In the genomic region with DNA sequence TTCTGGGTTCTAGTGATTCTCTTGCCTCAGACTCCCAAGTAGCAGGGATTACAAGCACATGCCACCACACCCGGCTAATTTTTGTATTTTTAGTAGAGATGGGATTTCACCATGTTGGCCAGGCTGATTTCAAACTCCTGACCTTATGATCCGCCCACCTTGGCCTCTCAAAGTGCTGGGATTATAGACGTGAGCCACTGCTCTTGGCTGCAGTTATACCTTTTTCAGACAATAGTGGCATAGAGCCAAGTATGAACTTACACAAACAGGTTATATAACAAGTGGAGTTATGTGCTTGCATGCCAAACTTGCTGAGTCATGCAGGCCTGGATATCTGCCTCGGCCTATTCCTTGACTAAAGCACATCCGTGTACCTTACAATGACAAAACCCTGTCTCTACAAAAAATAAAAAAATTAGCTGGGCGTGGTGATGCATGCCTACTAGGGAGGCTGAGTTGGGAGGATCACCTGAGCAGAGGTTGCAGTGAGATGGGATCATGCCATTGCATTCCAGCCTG, we compare ENCODE assay signal across 1 cellular context.
TF ChIP-seq lines count a peak whose summit lies in the region.
"Not testable (repeated sequence)": the region's sequence is repeated elsewhere in the genome, so short reads cannot be mapped to it uniquely, and the experiment has no call there.

No MANE protein-coding gene starts in this region.

TF ChIP-seq in K562, 482 proteins besides CTCF, POLR2A, EP300 and RAD21 (continues in another document):
- peak in 1 of 2 experiments; percentile 18; a peak in 1 of 4 replicates for TF ChIP-seq RCOR1 (IDR thresholded peaks at IDR 0.05; ENCODE audit: borderline replicate concordance in 1 of 2, low read depth in 2 of 2, low read length in 2 of 2)
- peak; percentile 45; the same call in 1 of the 2 replicates for TF ChIP-seq SMARCC2 (IDR thresholded peaks at IDR 0.05; ENCODE audit: low read depth)
- TF ChIP-seq TRIM28 (IDR thresholded peaks at IDR 0.05): peak; percentile 62; the same call in 1 of the 2 replicates
- TF ChIP-seq MAFF (IDR thresholded peaks at IDR 0.05; ENCODE audit: low read length): peak; percentile 97
- TF ChIP-seq SMAD4 (CRISPR knock-in tag; conservative IDR thresholded peaks at IDR 0.05): 0 out of 2 replicates have a peak, but pooled peaks have one; percentile 39
- TF ChIP-seq ZEB2 (IDR thresholded peaks at IDR 0.05): peak; percentile 69; the same call in 1 of the 2 replicates
- peak in 1 of 2 experiments; percentile 73; a peak in 1 of 3 replicates for TF ChIP-seq CBX3 (IDR thresholded peaks at IDR 0.05; ENCODE audit: borderline replicate concordance in 1 of 2, low read length in 2 of 2)
- peak; percentile 63; the same call in 1 of the 2 replicates for TF ChIP-seq SMARCE1 (IDR thresholded peaks at IDR 0.05)
- not testable (repeated sequence) for TF ChIP-seq NR2C2 (CRISPR knock-in tag; IDR thresholded peaks at IDR 0.05)
- 0 out of 2 replicates have a peak, but pooled peaks have one; percentile 21 for TF ChIP-seq NR2C2 (tag; IDR thresholded peaks at IDR 0.05)
- TF ChIP-seq ARID1B (IDR thresholded peaks at IDR 0.05): peak; percentile 80
- TF ChIP-seq SMAD1 (IDR thresholded peaks at IDR 0.05; ENCODE audit: low read depth, low read length, partially characterized antibody): peak; percentile 62
- 0 out of 2 replicates have a peak, but pooled peaks have one; percentile 15 for TF ChIP-seq MECOM (CRISPR knock-in tag; IDR thresholded peaks at IDR 0.05)
- peak in 1 of 2 experiments; percentile 27; a peak in 1 of 4 replicates for TF ChIP-seq TEAD1 (CRISPR knock-in tag; IDR thresholded peaks at IDR 0.05)
- TF ChIP-seq ADNP (tag; IDR thresholded peaks at IDR 0.05): 0 out of 2 replicates have a peak, but pooled peaks have one; percentile 60
- peak; percentile 97 for TF ChIP-seq NFE2L1 (tag; IDR thresholded peaks at IDR 0.05; ENCODE audit: borderline replicate concordance, low read depth)
- peak; percentile 98 for TF ChIP-seq C11orf30 (IDR thresholded peaks at IDR 0.05; ENCODE audit: low read depth)
- TF ChIP-seq, protein P1, sequence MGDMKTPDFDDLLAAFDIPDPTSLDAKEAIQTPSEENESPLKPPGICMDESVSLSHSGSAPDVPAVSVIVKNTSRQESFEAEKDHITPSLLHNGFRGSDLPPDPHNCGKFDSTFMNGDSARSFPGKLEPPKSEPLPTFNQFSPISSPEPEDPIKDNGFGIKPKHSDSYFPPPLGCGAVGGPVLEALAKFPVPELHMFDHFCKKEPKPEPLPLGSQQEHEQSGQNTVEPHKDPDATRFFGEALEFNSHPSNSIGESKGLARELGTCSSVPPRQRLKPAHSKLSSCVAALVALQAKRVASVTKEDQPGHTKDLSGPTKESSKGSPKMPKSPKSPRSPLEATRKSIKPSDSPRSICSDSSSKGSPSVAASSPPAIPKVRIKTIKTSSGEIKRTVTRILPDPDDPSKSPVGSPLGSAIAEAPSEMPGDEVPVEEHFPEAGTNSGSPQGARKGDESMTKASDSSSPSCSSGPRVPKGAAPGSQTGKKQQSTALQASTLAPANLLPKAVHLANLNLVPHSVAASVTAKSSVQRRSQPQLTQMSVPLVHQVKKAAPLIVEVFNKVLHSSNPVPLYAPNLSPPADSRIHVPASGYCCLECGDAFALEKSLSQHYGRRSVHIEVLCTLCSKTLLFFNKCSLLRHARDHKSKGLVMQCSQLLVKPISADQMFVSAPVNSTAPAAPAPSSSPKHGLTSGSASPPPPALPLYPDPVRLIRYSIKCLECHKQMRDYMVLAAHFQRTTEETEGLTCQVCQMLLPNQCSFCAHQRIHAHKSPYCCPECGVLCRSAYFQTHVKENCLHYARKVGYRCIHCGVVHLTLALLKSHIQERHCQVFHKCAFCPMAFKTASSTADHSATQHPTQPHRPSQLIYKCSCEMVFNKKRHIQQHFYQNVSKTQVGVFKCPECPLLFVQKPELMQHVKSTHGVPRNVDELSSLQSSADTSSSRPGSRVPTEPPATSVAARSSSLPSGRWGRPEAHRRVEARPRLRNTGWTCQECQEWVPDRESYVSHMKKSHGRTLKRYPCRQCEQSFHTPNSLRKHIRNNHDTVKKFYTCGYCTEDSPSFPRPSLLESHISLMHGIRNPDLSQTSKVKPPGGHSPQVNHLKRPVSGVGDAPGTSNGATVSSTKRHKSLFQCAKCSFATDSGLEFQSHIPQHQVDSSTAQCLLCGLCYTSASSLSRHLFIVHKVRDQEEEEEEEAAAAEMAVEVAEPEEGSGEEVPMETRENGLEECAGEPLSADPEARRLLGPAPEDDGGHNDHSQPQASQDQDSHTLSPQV (IDR thresholded peaks at IDR 0.05): peak; percentile 65
- TF ChIP-seq NBN (IDR thresholded peaks at IDR 0.05; ENCODE audit: low read depth): peak; percentile 70; the same call in 1 of the 2 replicates
- peak; percentile 78 for TF ChIP-seq SMARCA4 (IDR thresholded peaks at IDR 0.05)
- peak; percentile 49 for TF ChIP-seq CBFA2T3 (IDR thresholded peaks at IDR 0.05)
- TF ChIP-seq, protein P2, sequence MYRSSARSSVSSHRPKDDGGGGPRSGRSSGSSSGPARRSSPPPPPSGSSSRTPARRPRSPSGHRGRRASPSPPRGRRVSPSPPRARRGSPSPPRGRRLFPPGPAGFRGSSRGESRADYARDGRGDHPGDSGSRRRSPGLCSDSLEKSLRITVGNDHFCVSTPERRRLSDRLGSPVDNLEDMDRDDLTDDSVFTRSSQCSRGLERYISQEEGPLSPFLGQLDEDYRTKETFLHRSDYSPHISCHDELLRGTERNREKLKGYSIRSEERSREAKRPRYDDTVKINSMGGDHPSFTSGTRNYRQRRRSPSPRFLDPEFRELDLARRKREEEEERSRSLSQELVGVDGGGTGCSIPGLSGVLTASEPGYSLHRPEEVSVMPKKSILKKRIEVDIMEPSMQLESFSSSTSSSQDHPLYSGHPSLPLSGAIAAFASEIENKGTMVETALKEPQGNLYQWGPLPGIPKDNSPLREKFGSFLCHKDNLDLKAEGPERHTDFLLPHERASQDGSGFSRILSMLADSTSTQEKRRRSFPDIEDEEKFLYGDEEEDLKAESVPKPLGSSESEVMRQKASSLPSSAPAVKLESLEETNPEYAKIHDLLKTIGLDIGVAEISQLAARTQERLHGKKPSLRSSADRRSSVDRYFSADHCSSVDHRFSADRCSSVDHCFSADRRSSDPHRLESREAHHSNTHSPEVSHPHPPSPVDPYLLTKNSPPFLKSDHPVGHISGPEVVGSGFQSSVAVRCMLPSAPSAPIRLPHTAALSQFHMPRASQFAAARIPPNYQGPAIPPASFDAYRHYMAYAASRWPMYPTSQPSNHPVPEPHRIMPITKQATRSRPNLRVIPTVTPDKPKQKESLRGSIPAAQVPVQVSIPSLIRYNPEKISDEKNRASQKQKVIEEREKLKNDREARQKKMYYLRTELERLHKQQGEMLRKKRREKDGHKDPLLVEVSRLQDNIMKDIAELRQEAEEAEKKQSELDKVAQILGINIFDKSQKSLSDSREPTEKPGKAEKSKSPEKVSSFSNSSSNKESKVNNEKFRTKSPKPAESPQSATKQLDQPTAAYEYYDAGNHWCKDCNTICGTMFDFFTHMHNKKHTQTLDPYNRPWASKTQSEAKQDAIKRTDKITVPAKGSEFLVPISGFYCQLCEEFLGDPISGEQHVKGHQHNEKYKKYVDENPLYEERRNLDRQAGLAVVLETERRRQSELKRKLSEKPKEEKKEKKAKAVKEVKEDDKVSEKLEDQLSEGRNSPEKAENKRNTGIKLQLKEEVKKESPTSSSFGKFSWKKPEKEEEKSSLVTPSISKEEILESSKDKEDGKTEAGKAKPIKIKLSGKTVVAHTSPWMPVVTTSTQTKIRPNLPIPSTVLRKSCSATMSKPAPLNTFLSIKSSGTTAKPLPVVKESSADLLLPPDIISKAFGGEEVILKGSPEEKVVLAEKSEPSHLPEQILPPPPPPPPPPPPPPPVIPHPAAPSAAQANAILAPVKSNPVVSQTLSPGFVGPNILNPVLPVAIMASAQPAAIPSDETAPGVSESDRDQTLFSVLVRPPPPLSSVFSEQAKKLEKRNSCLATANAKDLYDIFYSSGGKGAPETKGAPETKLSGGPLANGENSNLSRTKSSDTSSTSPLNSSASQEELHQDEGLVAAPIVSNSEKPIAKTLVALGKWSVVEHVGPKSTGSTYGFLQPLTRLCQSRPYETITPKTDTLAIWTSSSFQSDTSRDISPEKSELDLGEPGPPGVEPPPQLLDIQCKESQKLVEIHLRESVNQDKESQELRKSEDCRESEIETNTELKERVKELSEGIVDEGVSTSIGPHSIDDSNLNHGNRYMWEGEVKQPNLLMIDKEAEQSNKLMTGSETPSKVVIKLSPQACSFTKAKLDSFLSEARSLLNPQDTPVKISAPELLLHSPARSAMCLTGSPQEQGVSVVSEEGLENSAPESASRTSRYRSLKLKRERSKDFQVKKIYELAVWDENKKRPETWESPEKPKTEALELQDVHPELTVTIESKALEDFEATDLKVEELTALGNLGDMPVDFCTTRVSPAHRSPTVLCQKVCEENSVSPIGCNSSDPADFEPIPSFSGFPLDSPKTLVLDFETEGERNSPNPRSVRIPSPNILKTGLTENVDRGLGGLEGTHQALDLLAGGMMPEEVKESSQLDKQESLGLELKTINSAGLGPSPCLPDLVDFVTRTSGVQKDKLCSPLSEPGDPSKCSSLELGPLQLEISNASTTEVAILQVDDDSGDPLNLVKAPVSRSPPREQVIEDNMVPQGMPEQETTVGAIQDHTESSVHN (IDR thresholded peaks at IDR 0.05; ENCODE audit: borderline replicate concordance in 1 of 2, low read depth in 1 of 2): 0 out of 4 replicates have a peak, but pooled peaks of 1 of the 2 experiments have one; percentile 38
- peak in 1 of 2 experiments; percentile 54; a peak in 2 of 4 replicates for TF ChIP-seq KDM1A (IDR thresholded peaks at IDR 0.05)
- TF ChIP-seq ZNF121 (CRISPR knock-in tag; conservative IDR thresholded peaks at IDR 0.05): peak; percentile 41
- TF ChIP-seq, protein P3, sequence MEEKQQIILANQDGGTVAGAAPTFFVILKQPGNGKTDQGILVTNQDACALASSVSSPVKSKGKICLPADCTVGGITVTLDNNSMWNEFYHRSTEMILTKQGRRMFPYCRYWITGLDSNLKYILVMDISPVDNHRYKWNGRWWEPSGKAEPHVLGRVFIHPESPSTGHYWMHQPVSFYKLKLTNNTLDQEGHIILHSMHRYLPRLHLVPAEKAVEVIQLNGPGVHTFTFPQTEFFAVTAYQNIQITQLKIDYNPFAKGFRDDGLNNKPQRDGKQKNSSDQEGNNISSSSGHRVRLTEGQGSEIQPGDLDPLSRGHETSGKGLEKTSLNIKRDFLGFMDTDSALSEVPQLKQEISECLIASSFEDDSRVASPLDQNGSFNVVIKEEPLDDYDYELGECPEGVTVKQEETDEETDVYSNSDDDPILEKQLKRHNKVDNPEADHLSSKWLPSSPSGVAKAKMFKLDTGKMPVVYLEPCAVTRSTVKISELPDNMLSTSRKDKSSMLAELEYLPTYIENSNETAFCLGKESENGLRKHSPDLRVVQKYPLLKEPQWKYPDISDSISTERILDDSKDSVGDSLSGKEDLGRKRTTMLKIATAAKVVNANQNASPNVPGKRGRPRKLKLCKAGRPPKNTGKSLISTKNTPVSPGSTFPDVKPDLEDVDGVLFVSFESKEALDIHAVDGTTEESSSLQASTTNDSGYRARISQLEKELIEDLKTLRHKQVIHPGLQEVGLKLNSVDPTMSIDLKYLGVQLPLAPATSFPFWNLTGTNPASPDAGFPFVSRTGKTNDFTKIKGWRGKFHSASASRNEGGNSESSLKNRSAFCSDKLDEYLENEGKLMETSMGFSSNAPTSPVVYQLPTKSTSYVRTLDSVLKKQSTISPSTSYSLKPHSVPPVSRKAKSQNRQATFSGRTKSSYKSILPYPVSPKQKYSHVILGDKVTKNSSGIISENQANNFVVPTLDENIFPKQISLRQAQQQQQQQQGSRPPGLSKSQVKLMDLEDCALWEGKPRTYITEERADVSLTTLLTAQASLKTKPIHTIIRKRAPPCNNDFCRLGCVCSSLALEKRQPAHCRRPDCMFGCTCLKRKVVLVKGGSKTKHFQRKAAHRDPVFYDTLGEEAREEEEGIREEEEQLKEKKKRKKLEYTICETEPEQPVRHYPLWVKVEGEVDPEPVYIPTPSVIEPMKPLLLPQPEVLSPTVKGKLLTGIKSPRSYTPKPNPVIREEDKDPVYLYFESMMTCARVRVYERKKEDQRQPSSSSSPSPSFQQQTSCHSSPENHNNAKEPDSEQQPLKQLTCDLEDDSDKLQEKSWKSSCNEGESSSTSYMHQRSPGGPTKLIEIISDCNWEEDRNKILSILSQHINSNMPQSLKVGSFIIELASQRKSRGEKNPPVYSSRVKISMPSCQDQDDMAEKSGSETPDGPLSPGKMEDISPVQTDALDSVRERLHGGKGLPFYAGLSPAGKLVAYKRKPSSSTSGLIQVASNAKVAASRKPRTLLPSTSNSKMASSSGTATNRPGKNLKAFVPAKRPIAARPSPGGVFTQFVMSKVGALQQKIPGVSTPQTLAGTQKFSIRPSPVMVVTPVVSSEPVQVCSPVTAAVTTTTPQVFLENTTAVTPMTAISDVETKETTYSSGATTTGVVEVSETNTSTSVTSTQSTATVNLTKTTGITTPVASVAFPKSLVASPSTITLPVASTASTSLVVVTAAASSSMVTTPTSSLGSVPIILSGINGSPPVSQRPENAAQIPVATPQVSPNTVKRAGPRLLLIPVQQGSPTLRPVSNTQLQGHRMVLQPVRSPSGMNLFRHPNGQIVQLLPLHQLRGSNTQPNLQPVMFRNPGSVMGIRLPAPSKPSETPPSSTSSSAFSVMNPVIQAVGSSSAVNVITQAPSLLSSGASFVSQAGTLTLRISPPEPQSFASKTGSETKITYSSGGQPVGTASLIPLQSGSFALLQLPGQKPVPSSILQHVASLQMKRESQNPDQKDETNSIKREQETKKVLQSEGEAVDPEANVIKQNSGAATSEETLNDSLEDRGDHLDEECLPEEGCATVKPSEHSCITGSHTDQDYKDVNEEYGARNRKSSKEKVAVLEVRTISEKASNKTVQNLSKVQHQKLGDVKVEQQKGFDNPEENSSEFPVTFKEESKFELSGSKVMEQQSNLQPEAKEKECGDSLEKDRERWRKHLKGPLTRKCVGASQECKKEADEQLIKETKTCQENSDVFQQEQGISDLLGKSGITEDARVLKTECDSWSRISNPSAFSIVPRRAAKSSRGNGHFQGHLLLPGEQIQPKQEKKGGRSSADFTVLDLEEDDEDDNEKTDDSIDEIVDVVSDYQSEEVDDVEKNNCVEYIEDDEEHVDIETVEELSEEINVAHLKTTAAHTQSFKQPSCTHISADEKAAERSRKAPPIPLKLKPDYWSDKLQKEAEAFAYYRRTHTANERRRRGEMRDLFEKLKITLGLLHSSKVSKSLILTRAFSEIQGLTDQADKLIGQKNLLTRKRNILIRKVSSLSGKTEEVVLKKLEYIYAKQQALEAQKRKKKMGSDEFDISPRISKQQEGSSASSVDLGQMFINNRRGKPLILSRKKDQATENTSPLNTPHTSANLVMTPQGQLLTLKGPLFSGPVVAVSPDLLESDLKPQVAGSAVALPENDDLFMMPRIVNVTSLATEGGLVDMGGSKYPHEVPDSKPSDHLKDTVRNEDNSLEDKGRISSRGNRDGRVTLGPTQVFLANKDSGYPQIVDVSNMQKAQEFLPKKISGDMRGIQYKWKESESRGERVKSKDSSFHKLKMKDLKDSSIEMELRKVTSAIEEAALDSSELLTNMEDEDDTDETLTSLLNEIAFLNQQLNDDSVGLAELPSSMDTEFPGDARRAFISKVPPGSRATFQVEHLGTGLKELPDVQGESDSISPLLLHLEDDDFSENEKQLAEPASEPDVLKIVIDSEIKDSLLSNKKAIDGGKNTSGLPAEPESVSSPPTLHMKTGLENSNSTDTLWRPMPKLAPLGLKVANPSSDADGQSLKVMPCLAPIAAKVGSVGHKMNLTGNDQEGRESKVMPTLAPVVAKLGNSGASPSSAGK (IDR thresholded peaks at IDR 0.05): peak; percentile 43; the same call in 1 of the 2 replicates
- peak; percentile 57; the same call in 1 of the 2 replicates for TF ChIP-seq JUND (IDR thresholded peaks at IDR 0.05; ENCODE audit: borderline replicate concordance, low read depth, low read length)
- 0 out of 3 replicates have a peak, but pooled peaks have one; percentile 36 for TF ChIP-seq JUND (tag; IDR thresholded peaks at IDR 0.05; ENCODE audit: borderline replicate concordance, low read depth, low read length)
- TF ChIP-seq DPF2 (IDR thresholded peaks at IDR 0.05): peak; percentile 89
- TF ChIP-seq NCOR1 (IDR thresholded peaks at IDR 0.05): peak; percentile 45; the same call in 1 of the 2 replicates
- 0 out of 2 replicates have a peak, but pooled peaks have one; percentile 46 for TF ChIP-seq CBX5 (IDR thresholded peaks at IDR 0.05; ENCODE audit: borderline replicate concordance, low read depth)
